ENCODE assay signal across 9 cellular contexts in genomic region chr20:35539756-35540212, GRCh38. TPM values are rescaled to one million over a fixed set of nuclear protein-coding genes. Genes with fewer than 3 reads are reported as not detected.
DNase-seq lines count a peak whose midpoint lies in the region; ATAC-seq and TF ChIP-seq lines count a peak whose summit lies in the region.
"Had no signal": no experiment of that assay in that cellular context is flagged by ENCODE, and none has a peak within 500 bp of the region (broad histone marks: within the 10 kb centered on the region; RNA-seq: fewer than 3 reads in every experiment).

No MANE protein-coding gene starts in this region.

- ATAC-seq in HG03159 (IDR thresholded peaks at IDR 0.05; ENCODE audit: unreplicated experiment) (peak; percentile 51), GM19351 (IDR thresholded peaks at IDR 0.05; ENCODE audit: unreplicated experiment) (no peak), HG02981 (IDR thresholded peaks at IDR 0.05; ENCODE audit: unreplicated experiment) (no peak)
- ATAC-seq: right lobe of liver had no signal

- peaks cover 9% of the 10 kb centered on the region for H3K79me2 ChIP-seq in OCI-LY3 (ENCODE audit: low read length)

- H3K9ac ChIP-seq in OCI-LY3 (ENCODE audit: low read length): peak overlapping the region; percentile 56
- no peak overlapping the region for H3K9ac ChIP-seq in iPS-15b (ENCODE audit: low read depth, low read length)

- H3K36me3 Mint-ChIP-seq in activated T-helper 1 cell treated with anti-CD3 and anti-CD28 coated beads, Interleukin-12 subunit alpha, Interleukin-12 subunit beta, Interleukin-2, Interleukin-4 antibody, amounts not matched to agents 30 ng/mL and 10 ng/mL and 1 ng/mL, durations not matched to agents 14 hours and 24 hours and 36 hours (ENCODE audit: low read depth): peaks cover 6% of the 10 kb centered on the region

- H3K27ac Mint-ChIP-seq in activated T-helper 1 cell treated with anti-CD3 and anti-CD28 coated beads, Interleukin-12 subunit alpha, Interleukin-12 subunit beta, Interleukin-2, Interleukin-4 antibody, amounts not matched to agents 30 ng/mL and 10 ng/mL and 1 ng/mL, durations not matched to agents 14 hours and 24 hours and 36 hours: no peak overlapping the region

- H3K4me3 Mint-ChIP-seq in activated T-helper 1 cell treated with anti-CD3 and anti-CD28 coated beads, Interleukin-12 subunit alpha, Interleukin-12 subunit beta, Interleukin-2, Interleukin-4 antibody, amounts not matched to agents 30 ng/mL and 10 ng/mL and 1 ng/mL, durations not matched to agents 14 hours and 24 hours and 36 hours: no peak overlapping the region

- peaks cover 12% of the 10 kb centered on the region for H3K4me1 Mint-ChIP-seq in activated T-helper 1 cell treated with anti-CD3 and anti-CD28 coated beads, Interleukin-12 subunit alpha, Interleukin-12 subunit beta, Interleukin-2, Interleukin-4 antibody, amounts not matched to agents 30 ng/mL and 10 ng/mL and 1 ng/mL, durations not matched to agents 14 hours and 24 hours and 36 hours (ENCODE audit: low read depth)

- H3K27me3 Mint-ChIP-seq in activated T-helper 1 cell treated with anti-CD3 and anti-CD28 coated beads, Interleukin-12 subunit alpha, Interleukin-12 subunit beta, Interleukin-2, Interleukin-4 antibody, amounts not matched to agents 30 ng/mL and 10 ng/mL and 1 ng/mL, durations not matched to agents 14 hours and 24 hours and 36 hours (ENCODE audit: insufficient read depth): no peaks in the 10 kb centered on the region

- peak overlapping the region; percentile 37 for H3K27ac ChIP-seq in OCI-LY3 (ENCODE audit: low read length)
- H3K27ac ChIP-seq: right lobe of liver had no signal

- no peaks in the 10 kb centered on the region for H3K9me3 Mint-ChIP-seq in activated T-helper 1 cell treated with anti-CD3 and anti-CD28 coated beads, Interleukin-12 subunit alpha, Interleukin-12 subunit beta, Interleukin-2, Interleukin-4 antibody, amounts not matched to agents 30 ng/mL and 10 ng/mL and 1 ng/mL, durations not matched to agents 14 hours and 24 hours and 36 hours

- H3K4me3 ChIP-seq in GM12864 (ENCODE audit: low read depth, low read length) (no peak overlapping the region), OCI-LY3 (ENCODE audit: low read length) (peak overlapping the region; percentile 77), iPS-15b (ENCODE audit: low read depth, low read length) (peak overlapping the region; percentile 46)
- H3K4me3 ChIP-seq: right lobe of liver had no signal

- TF ChIP-seq CTCF in GM12864 (IDR thresholded peaks at IDR 0.05; ENCODE audit: low read depth, low read length, missing control alignments): no peak
- TF ChIP-seq CTCF in OCI-LY3 (IDR thresholded peaks at IDR 0.05; ENCODE audit: low read depth, low read length): no peak

- intact Hi-C loops in activated T-helper 1 cell treated with anti-CD3 and anti-CD28 coated beads, Interleukin-12 subunit alpha, Interleukin-12 subunit beta, Interleukin-2, Interleukin-4 antibody, amounts not matched to agents 30 ng/mL and 10 ng/mL and 1 ng/mL, durations not matched to agents 14 hours and 24 hours and 36 hours (cut with micrococcal nuclease): loop anchor here (2.0 to 5.0 kb wide), 7 partner anchors 63 to 1547 kb away; partner anchors contain the start of genes EIF6, NCOA6, RALY and SCAND1

- H3K36me3 ChIP-seq in OCI-LY3 (replicated peaks; ENCODE audit: low read depth, low read length) (peaks cover 8% of the 10 kb centered on the region), iPS-15b (ENCODE audit: control insufficient read depth, insufficient read depth, low read length) (no peaks in the 10 kb centered on the region)
- H3K36me3 ChIP-seq: right lobe of liver had no signal

- H4K20me1 ChIP-seq in OCI-LY3 (ENCODE audit: insufficient read depth, low read length): no peaks in the 10 kb centered on the region

- no peaks in the 10 kb centered on the region for H3K27me3 ChIP-seq in OCI-LY3 (ENCODE audit: low read depth, low read length)
- no peaks in the 10 kb centered on the region for H3K27me3 ChIP-seq in iPS-15b (ENCODE audit: control insufficient read depth, insufficient read depth, low read length)
- H3K27me3 ChIP-seq: right lobe of liver had no signal

- no peaks in the 10 kb centered on the region for H3K9me3 ChIP-seq in OCI-LY3 (ENCODE audit: insufficient read depth, low read length)
- H3K9me3 ChIP-seq in iPS-15b (ENCODE audit: control insufficient read depth, insufficient read depth, low read length): no peaks in the 10 kb centered on the region
- H3K9me3 ChIP-seq: right lobe of liver had no signal

- DNase-seq in GM12864 (ENCODE audit: low read depth) (peak; percentile 37), NK-92 (lab: John Stamatoyannopoulos, UW; ENCODE audit: unreplicated experiment) (no peak)
- DNase-seq in activated T-helper 1 cell treated with anti-CD3 and anti-CD28 coated beads, Interleukin-12 subunit alpha, Interleukin-12 subunit beta, Interleukin-2, Interleukin-4 antibody, amounts not matched to agents 30 ng/mL and 10 ng/mL and 1 ng/mL, durations not matched to agents 14 hours and 24 hours and 36 hours (ENCODE audit: low spot score): no peak

- H3K4me1 ChIP-seq in OCI-LY3 (ENCODE audit: low read length) (peaks cover 15% of the 10 kb centered on the region), iPS-15b (ENCODE audit: control insufficient read depth, insufficient read depth, low read length) (peaks cover 6% of the 10 kb centered on the region)

- peak overlapping the region; percentile 90 for H2AFZ ChIP-seq in OCI-LY3 (ENCODE audit: low read depth, low read length)

- peak overlapping the region; percentile 70 for H3K4me2 ChIP-seq in OCI-LY3 (ENCODE audit: low read length)

RNA-seq across cellular contexts. Expression of gene ERGIC3, which starts 2.1 kb away (rescaled TPM):
- total RNA-seq in activated T-helper 1 cell treated with anti-CD3 and anti-CD28 coated beads, Interleukin-12 subunit alpha, Interleukin-12 subunit beta, Interleukin-2, Interleukin-4 antibody, amounts not matched to agents 30 ng/mL and 10 ng/mL and 1 ng/mL, durations not matched to agents 14 hours and 24 hours and 36 hours: 132 and 137 TPM in 2 replicates

RNA-seq across cellular contexts. Expression of gene C20orf173, which starts 10.3 kb away (rescaled TPM):
- total RNA-seq in activated T-helper 1 cell treated with anti-CD3 and anti-CD28 coated beads, Interleukin-12 subunit alpha, Interleukin-12 subunit beta, Interleukin-2, Interleukin-4 antibody, amounts not matched to agents 30 ng/mL and 10 ng/mL and 1 ng/mL, durations not matched to agents 14 hours and 24 hours and 36 hours: not detected in 2 replicates
- total RNA-seq: right lobe of liver had no signal
